Comparison of ENCODE assay signal across 26 cellular contexts in genomic region chr2:36410681-36411080, GRCh38. TPM values are rescaled to one million over a fixed set of nuclear protein-coding genes. Genes with fewer than 3 reads are reported as not detected.
DNase-seq lines count a peak whose midpoint lies in the region; ATAC-seq and TF ChIP-seq lines count a peak whose summit lies in the region.
"Had no signal": no experiment of that assay in that cellular context is flagged by ENCODE, and none has a peak within 500 bp of the region (broad histone marks: within the 10 kb centered on the region; RNA-seq: fewer than 3 reads in every experiment).

No MANE protein-coding gene starts in this region.

- ATAC-seq in heart left ventricle (no peak), Right ventricle myocardium superior (ENCODE audit: poor library complexity) (no peak), gastroesophageal sphincter (no peak)
- ATAC-seq: CD8-positive, alpha-beta T cell had no signal

- H3K27me3 ChIP-seq in heart left ventricle, result no peaks in the 10 kb centered on the region
- H3K27me3 ChIP-seq in SJSA1 (replicated peaks), result no peaks in the 10 kb centered on the region
- no peaks in the 10 kb centered on the region for H3K27me3 ChIP-seq in gastroesophageal sphincter
- H3K27me3 ChIP-seq in testis, result no peaks in the 10 kb centered on the region
- no peaks in the 10 kb centered on the region for H3K27me3 ChIP-seq in suprapubic skin
- H3K27me3 ChIP-seq: neural progenitor cell, sigmoid colon had no signal

- TF ChIP-seq EP300 in gastroesophageal sphincter (IDR thresholded peaks at IDR 0.05) (no peak), suprapubic skin (IDR thresholded peaks at IDR 0.05) (no peak)

- TF ChIP-seq CTCF in heart left ventricle (IDR thresholded peaks at IDR 0.05) (no peak), gastroesophageal sphincter (IDR thresholded peaks at IDR 0.05) (no peak), testis (IDR thresholded peaks at IDR 0.05) (no peak), suprapubic skin (IDR thresholded peaks at IDR 0.05) (no peak)

- DNase-seq in heart left ventricle, result no peak
- DNase-seq in Right ventricle myocardium superior, result no peak
- peak; percentile 56 to 62 for DNase-seq in SJSA1 (ENCODE audit: low read depth in 1 of 2, low spot score in 2 of 2)
- peak; percentile 45 for DNase-seq in testis
- DNase-seq in suprapubic skin (ENCODE audit: low spot score in 2 of 2), result no peak
- no peak for DNase-seq in G401 (ENCODE audit: low spot score)
- no peak for DNase-seq in GM03348 (ENCODE audit: low spot score)
- DNase-seq: activated CD4-positive, alpha-beta T cell treated with anti-CD3 and anti-CD28 coated beads for 4 hours; activated gamma-delta T cell treated with Interleukin-2 at 50 U/mL for 16 hours; activated T-cell treated with anti-CD3 and anti-CD28 coated beads, Interleukin-2, amount 50 U/mL, for 24 hours; AML-193; CD8-positive, alpha-beta T cell; cerebellar nuclear complex; EL; mesendoderm; NCI-H1417 treated with DMSO at 0.1 percent for 48 hours; NCI-H2107; NCI-H446; posterior cingulate gyrus; sigmoid colon; stimulated activated naive CD4-positive, alpha-beta T cell had no signal

- H3K4me1 ChIP-seq in heart left ventricle (peaks cover 20 to 100% (median 89%) of the 10 kb centered on the region in 12 donors), SJSA1 (replicated peaks) (peaks cover 85% of the 10 kb centered on the region), gastroesophageal sphincter (peaks cover 16 to 96% (median 21%) of the 10 kb centered on the region in 3 donors), testis (peaks cover 35% of the 10 kb centered on the region), suprapubic skin (peaks cover 41% of the 10 kb centered on the region)
- H3K4me1 ChIP-seq: HAP-1 had no signal

- intact Hi-C loops in heart left ventricle (cut with DNase I), result loop anchor here in 5 of 10 donors (5.0 to 10.0 kb wide), 4 partner anchors 47 to 184 kb away; partner anchors contain the start of genes CRIM1 (in 4 of the 5) and FEZ2 (in 1 of the 5)
- intact Hi-C loops in Right ventricle myocardium superior (cut with DNase I), result loop anchor here (10.0 kb wide), 1 partner anchor 46 kb away; no protein-coding TSS in a partner anchor
- intact Hi-C loops in testis (cut with DNase I; ENCODE audit: low total_unique reads), result no loop called here

- H3K27ac ChIP-seq in heart left ventricle (peak overlapping the region in 11 of 12 donors; percentile 6 to 69 (median 53)), SJSA1 (peak overlapping the region; percentile 64), gastroesophageal sphincter (peak overlapping the region in 3 of 4 donors; percentile 2 to 75 (median 73)), testis (peak overlapping the region in 1 of 2 donors; percentile 1), suprapubic skin (no peak overlapping the region)
- H3K27ac ChIP-seq: KMS-11, neural progenitor cell, RWPE1 had no signal

- H3K4me3 ChIP-seq in heart left ventricle (no peak overlapping the region), SJSA1 (no peak overlapping the region), gastroesophageal sphincter (no peak overlapping the region), testis (no peak overlapping the region), suprapubic skin (no peak overlapping the region)
- H3K4me3 ChIP-seq: HAP-1, neural progenitor cell, sigmoid colon had no signal

- WGBS in heart left ventricle, 4 donors, result 37 to 63% (median 53%) methylated on average over 4 of the region's 4 CpGs
- 66% methylated on average over 4 of the region's 4 CpGs for WGBS in gastroesophageal sphincter (ENCODE audit: low coverage in 1 of 2), 2 donors
- 56 to 68% methylated on average over 4 of the region's 4 CpGs for WGBS in testis, 2 donors
- 67% methylated on average over 4 of the region's 4 CpGs for WGBS in suprapubic skin

- in situ Hi-C loops in G401 (cut with HindIII; ENCODE audit: low sequenced_read_pairs), result no loop called here

- H3K9me3 ChIP-seq in heart left ventricle (no peaks in the 10 kb centered on the region), SJSA1 (replicated peaks) (no peaks in the 10 kb centered on the region), gastroesophageal sphincter (no peaks in the 10 kb centered on the region), testis (no peaks in the 10 kb centered on the region), suprapubic skin (no peaks in the 10 kb centered on the region)
- H3K9me3 ChIP-seq: HAP-1, sigmoid colon had no signal

- no peak for TF ChIP-seq POLR2A in heart left ventricle (IDR thresholded peaks at IDR 0.05)
- TF ChIP-seq POLR2A in gastroesophageal sphincter (IDR thresholded peaks at IDR 0.05), result no peak
- no peak for TF ChIP-seq POLR2A in testis (IDR thresholded peaks at IDR 0.05)
- TF ChIP-seq POLR2A in suprapubic skin (IDR thresholded peaks at IDR 0.05), result no peak

- H3K36me3 ChIP-seq in heart left ventricle (no peaks in the 10 kb centered on the region), SJSA1 (peaks cover 28% of the 10 kb centered on the region), gastroesophageal sphincter (no peaks in the 10 kb centered on the region), testis (ENCODE audit: low read depth, missing control alignments) (no peaks in the 10 kb centered on the region), suprapubic skin (no peaks in the 10 kb centered on the region)
- H3K36me3 ChIP-seq: HAP-1, neural progenitor cell, sigmoid colon had no signal

RNA-seq across cellular contexts. Expression of gene CRIM1, which starts 55.1 kb away (rescaled TPM):
- total RNA-seq in heart left ventricle (100 to 1,000 TPM in 3 of 9 donors, 10 to 100 TPM in 6; 34.9 to 120 (median 89.3) TPM), Right ventricle myocardium superior (17.2 TPM), gastroesophageal sphincter (100 to 1,000 TPM; 150 to 342 (median 203) TPM), testis (10 to 100 TPM; 68.4 to 94.1 TPM), suprapubic skin (100 to 1,000 TPM in 2 of 4 donors, 10 to 100 TPM in 2; 72.6 to 162 (median 112) TPM)
- polyA plus RNA-seq in heart left ventricle (10 to 100 TPM; 14.7 to 47.9 TPM), testis (ENCODE audit: insufficient read depth, low read depth, low replicate concordance) (38.2 TPM)
- 245 and 249 TPM in 2 replicates for total RNA-seq in SJSA1 (2014; rRNA removed; shearing (Covaris generic))
- total RNA-seq in G401 (2014; rRNA removed; shearing (Covaris generic)), result 32.1 and 43.4 TPM in 2 replicates

Comparison
In these comparisons a context has a peak if more than half of its experiments do, and no peak if none do; other contexts are left out.
1. DNase-seq: peak in SJSA1 (2 of 2) and testis (single experiment); none in heart left ventricle (0 of 5), Right ventricle myocardium superior (single experiment), suprapubic skin (0 of 2), G401 (single experiment) and GM03348 (single experiment).